ENCODE assay signal across 2 cellular contexts in the genomic region with DNA sequence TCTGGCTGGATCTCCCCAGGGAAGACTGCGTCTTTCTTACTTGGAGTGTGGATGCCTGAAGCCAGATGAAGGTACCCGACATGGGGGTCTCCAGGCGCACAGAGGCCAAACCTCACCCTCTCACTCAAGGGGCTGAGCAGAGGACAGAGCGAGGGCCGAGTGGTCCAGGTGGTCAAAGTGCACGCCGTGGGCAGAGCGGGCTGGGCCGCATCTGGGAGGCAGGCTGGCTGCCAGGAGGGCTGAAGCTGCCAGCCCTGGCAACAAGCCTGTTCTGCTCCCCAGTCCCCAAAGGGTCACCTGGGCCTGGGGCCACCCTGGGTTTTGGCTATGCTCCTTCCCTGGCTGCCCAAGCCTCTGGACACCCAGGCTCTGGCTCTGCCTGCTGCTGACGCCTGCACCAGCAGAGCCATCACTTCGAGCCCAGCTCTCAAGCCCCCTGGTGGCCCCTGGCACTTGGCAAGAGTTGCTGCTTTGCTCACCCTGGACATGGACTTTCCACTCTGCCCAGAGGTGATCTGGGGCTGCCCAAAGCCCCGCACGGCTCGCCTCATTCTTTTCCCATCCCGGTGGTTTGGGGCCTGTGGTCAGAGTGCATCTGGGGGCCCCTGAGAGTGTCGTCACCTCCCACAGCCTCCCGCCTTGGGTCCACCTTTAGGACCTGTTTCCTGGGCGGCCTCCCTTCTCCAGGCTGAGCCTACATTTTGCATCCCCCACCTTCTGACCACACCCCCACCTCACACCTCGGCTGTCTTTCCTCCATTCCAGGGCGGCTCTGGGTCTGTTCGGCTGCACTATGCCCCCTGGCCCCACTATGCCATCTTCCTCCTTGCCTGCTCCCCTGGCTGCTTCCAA.
TF ChIP-seq lines count a peak whose summit lies in the region.

No MANE protein-coding gene starts in this region.

TF ChIP-seq in SK-N-SH, 30 proteins besides CTCF, POLR2A, EP300 and RAD21:
- TF ChIP-seq, protein P1, sequence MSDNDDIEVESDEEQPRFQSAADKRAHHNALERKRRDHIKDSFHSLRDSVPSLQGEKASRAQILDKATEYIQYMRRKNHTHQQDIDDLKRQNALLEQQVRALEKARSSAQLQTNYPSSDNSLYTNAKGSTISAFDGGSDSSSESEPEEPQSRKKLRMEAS (IDR thresholded peaks at IDR 0.05; ENCODE audit: low read depth), result no peak
- TF ChIP-seq, protein P2, sequence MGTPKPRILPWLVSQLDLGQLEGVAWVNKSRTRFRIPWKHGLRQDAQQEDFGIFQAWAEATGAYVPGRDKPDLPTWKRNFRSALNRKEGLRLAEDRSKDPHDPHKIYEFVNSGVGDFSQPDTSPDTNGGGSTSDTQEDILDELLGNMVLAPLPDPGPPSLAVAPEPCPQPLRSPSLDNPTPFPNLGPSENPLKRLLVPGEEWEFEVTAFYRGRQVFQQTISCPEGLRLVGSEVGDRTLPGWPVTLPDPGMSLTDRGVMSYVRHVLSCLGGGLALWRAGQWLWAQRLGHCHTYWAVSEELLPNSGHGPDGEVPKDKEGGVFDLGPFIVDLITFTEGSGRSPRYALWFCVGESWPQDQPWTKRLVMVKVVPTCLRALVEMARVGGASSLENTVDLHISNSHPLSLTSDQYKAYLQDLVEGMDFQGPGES (IDR thresholded peaks at IDR 0.05; ENCODE audit: low read depth, low read length), result no peak
- TF ChIP-seq, protein P3, sequence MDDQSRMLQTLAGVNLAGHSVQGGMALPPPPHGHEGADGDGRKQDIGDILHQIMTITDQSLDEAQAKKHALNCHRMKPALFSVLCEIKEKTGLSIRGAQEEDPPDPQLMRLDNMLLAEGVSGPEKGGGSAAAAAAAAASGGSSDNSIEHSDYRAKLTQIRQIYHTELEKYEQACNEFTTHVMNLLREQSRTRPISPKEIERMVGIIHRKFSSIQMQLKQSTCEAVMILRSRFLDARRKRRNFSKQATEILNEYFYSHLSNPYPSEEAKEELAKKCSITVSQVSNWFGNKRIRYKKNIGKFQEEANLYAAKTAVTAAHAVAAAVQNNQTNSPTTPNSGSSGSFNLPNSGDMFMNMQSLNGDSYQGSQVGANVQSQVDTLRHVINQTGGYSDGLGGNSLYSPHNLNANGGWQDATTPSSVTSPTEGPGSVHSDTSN (IDR thresholded peaks at IDR 0.05), result no peak
- TF ChIP-seq, protein P4, sequence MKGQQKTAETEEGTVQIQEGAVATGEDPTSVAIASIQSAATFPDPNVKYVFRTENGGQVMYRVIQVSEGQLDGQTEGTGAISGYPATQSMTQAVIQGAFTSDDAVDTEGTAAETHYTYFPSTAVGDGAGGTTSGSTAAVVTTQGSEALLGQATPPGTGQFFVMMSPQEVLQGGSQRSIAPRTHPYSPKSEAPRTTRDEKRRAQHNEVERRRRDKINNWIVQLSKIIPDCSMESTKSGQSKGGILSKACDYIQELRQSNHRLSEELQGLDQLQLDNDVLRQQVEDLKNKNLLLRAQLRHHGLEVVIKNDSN (IDR thresholded peaks at IDR 0.05; ENCODE audit: borderline replicate concordance, low read depth), result no peak
- TF ChIP-seq GABPA (IDR thresholded peaks at IDR 0.05; ENCODE audit: low read depth) (no peak), RCOR1 (IDR thresholded peaks at IDR 0.05; ENCODE audit: low read length) (no peak), TEAD4 (IDR thresholded peaks at IDR 0.05; ENCODE audit: borderline replicate concordance, insufficient read depth) (no peak), POLR2AphosphoS5 (IDR thresholded peaks at IDR 0.05; ENCODE audit: low read depth, low read length) (no peak)

TF ChIP-seq in SK-N-SH treated with all-trans-retinoic acid at 6 μM for 48 hours, 23 proteins besides CTCF, POLR2A, EP300 and RAD21 (continued from another document):
- TF ChIP-seq, protein P5, sequence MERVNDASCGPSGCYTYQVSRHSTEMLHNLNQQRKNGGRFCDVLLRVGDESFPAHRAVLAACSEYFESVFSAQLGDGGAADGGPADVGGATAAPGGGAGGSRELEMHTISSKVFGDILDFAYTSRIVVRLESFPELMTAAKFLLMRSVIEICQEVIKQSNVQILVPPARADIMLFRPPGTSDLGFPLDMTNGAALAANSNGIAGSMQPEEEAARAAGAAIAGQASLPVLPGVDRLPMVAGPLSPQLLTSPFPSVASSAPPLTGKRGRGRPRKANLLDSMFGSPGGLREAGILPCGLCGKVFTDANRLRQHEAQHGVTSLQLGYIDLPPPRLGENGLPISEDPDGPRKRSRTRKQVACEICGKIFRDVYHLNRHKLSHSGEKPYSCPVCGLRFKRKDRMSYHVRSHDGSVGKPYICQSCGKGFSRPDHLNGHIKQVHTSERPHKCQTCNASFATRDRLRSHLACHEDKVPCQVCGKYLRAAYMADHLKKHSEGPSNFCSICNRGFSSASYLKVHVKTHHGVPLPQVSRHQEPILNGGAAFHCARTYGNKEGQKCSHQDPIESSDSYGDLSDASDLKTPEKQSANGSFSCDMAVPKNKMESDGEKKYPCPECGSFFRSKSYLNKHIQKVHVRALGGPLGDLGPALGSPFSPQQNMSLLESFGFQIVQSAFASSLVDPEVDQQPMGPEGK (CRISPR knock-in tag; IDR thresholded peaks at IDR 0.05; ENCODE audit: borderline replicate concordance), result no peak
- TF ChIP-seq RARB (CRISPR knock-in tag; IDR thresholded peaks at IDR 0.05) (no peak), TCF4 (CRISPR knock-in tag; IDR thresholded peaks at IDR 0.05; ENCODE audit: borderline replicate concordance) (no peak), OSR1 (CRISPR knock-in tag; IDR thresholded peaks at IDR 0.05) (no peak), ESRRG (CRISPR knock-in tag; IDR thresholded peaks at IDR 0.05) (no peak), ZNF565 (CRISPR knock-in tag; conservative IDR thresholded peaks at IDR 0.05; ENCODE audit: low read depth) (no peak), ARNTL (CRISPR knock-in tag; IDR thresholded peaks at IDR 0.05; ENCODE audit: borderline replicate concordance, low read depth) (no peak), ZFP30 (CRISPR knock-in tag; IDR thresholded peaks at IDR 0.05) (no peak), PPARA (CRISPR knock-in tag; IDR thresholded peaks at IDR 0.05; ENCODE audit: borderline replicate concordance) (no peak), ISL1 (CRISPR knock-in tag; IDR thresholded peaks at IDR 0.05) (no peak), ZC3H10 (CRISPR knock-in tag; IDR thresholded peaks at IDR 0.05) (no peak), ZFP3 (CRISPR knock-in tag; IDR thresholded peaks at IDR 0.05) (no peak), CSDC2 (CRISPR knock-in tag; IDR thresholded peaks at IDR 0.05) (no peak), ZNF70 (CRISPR knock-in tag; IDR thresholded peaks at IDR 0.05) (no peak), TOX (CRISPR knock-in tag; IDR thresholded peaks at IDR 0.05; ENCODE audit: borderline replicate concordance) (no peak), GLIS3 (CRISPR knock-in tag; IDR thresholded peaks at IDR 0.05) (no peak)
- TF ChIP-seq, protein P6, sequence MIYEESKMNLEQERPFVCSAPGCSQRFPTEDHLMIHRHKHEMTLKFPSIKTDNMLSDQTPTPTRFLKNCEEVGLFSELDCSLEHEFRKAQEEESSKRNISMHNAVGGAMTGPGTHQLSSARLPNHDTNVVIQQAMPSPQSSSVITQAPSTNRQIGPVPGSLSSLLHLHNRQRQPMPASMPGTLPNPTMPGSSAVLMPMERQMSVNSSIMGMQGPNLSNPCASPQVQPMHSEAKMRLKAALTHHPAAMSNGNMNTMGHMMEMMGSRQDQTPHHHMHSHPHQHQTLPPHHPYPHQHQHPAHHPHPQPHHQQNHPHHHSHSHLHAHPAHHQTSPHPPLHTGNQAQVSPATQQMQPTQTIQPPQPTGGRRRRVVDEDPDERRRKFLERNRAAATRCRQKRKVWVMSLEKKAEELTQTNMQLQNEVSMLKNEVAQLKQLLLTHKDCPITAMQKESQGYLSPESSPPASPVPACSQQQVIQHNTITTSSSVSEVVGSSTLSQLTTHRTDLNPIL (CRISPR knock-in tag; IDR thresholded peaks at IDR 0.05; ENCODE audit: low read depth), result no peak
- TF ChIP-seq, protein P7, sequence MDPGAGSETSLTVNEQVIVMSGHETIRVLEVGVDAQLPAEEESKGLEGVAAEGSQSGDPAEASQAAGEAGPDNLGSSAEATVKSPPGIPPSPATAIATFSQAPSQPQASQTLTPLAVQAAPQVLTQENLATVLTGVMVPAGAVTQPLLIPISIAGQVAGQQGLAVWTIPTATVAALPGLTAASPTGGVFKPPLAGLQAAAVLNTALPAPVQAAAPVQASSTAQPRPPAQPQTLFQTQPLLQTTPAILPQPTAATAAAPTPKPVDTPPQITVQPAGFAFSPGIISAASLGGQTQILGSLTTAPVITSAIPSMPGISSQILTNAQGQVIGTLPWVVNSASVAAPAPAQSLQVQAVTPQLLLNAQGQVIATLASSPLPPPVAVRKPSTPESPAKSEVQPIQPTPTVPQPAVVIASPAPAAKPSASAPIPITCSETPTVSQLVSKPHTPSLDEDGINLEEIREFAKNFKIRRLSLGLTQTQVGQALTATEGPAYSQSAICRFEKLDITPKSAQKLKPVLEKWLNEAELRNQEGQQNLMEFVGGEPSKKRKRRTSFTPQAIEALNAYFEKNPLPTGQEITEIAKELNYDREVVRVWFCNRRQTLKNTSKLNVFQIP (CRISPR knock-in tag; IDR thresholded peaks at IDR 0.05; ENCODE audit: borderline replicate concordance, low read depth), result no peak
- TF ChIP-seq, protein P8, sequence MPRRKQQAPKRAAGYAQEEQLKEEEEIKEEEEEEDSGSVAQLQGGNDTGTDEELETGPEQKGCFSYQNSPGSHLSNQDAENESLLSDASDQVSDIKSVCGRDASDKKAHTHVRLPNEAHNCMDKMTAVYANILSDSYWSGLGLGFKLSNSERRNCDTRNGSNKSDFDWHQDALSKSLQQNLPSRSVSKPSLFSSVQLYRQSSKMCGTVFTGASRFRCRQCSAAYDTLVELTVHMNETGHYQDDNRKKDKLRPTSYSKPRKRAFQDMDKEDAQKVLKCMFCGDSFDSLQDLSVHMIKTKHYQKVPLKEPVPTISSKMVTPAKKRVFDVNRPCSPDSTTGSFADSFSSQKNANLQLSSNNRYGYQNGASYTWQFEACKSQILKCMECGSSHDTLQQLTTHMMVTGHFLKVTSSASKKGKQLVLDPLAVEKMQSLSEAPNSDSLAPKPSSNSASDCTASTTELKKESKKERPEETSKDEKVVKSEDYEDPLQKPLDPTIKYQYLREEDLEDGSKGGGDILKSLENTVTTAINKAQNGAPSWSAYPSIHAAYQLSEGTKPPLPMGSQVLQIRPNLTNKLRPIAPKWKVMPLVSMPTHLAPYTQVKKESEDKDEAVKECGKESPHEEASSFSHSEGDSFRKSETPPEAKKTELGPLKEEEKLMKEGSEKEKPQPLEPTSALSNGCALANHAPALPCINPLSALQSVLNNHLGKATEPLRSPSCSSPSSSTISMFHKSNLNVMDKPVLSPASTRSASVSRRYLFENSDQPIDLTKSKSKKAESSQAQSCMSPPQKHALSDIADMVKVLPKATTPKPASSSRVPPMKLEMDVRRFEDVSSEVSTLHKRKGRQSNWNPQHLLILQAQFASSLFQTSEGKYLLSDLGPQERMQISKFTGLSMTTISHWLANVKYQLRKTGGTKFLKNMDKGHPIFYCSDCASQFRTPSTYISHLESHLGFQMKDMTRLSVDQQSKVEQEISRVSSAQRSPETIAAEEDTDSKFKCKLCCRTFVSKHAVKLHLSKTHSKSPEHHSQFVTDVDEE (CRISPR knock-in tag; IDR thresholded peaks at IDR 0.05), result no peak
TF ChIP-seq in SK-N-SH treated with all-trans-retinoic acid at 6 μM for 48 hours: peak in this region for 0.
